Comparison of ENCODE assay signal across 8 cellular contexts in genomic region chr1:166875734-166876539, GRCh38. TPM values are rescaled to one million over a fixed set of nuclear protein-coding genes. Genes with fewer than 3 reads are reported as not detected.
DNase-seq lines count a peak whose midpoint lies in the region; ATAC-seq, FAIRE-seq and TF ChIP-seq lines count a peak whose summit lies in the region.

A gene with protein sequence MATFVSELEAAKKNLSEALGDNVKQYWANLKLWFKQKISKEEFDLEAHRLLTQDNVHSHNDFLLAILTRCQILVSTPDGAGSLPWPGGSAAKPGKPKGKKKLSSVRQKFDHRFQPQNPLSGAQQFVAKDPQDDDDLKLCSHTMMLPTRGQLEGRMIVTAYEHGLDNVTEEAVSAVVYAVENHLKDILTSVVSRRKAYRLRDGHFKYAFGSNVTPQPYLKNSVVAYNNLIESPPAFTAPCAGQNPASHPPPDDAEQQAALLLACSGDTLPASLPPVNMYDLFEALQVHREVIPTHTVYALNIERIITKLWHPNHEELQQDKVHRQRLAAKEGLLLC (minus strand): TSS chr1:166876264. CDS start chr1:166876233, 31 bp downstream.

- ATAC-seq in HG03457 (IDR thresholded peaks at IDR 0.05; ENCODE audit: unreplicated experiment): peak; percentile 86

- TF ChIP-seq CTCF in BE2C (IDR thresholded peaks at IDR 0.05; ENCODE audit: low read depth, low read length): no peak

- H3K27me3 ChIP-seq in BE2C: no peaks in the 10 kb centered on the region

- FAIRE-seq in GM19239 (lab: Jason Lieb, UNC) (peak; percentile 96), colon (lab: Jason Lieb, UNC) (peak; percentile 92)

- H3K4me1 ChIP-seq in BE2C: no peaks in the 10 kb centered on the region; the same call in 1 of the 2 replicates

- H3K9me3 ChIP-seq in BE2C: no peaks in the 10 kb centered on the region

- DNase-seq in BE2C (peak; percentile 99), GM19239 (ENCODE audit: insufficient read length, low spot score) (peak; percentile 83), NCI-H524 treated with DMSO at 0.1 percent for 48 hours (lab: John Stamatoyannopoulos, UW) (peak; percentile 95), kidney glomerular epithelial cell (lab: John Stamatoyannopoulos, UW) (peak; percentile 99)
- peak; percentile 98 to 99 for DNase-seq in activated CD4-positive, alpha-beta T cell treated with anti-CD3 and anti-CD28 coated beads for 4 hours
- DNase-seq in stimulated activated CD4-positive, alpha-beta T cell treated with anti-CD3 and anti-CD28 coated beads, Interleukin-1b, Interleukin-23, amount 100 ng/mL, for 1 hour (ENCODE audit: low read depth in 2 of 2): peak; percentile 91 to 94

- H3K4me3 ChIP-seq in BE2C (ENCODE audit: low read depth, low read length): peak within 1 kb of the TSS; percentile 93

- H3K36me3 ChIP-seq in BE2C: no peaks in the 10 kb centered on the region

RNA-seq across cellular contexts. Expression of the gene that starts here (rescaled TPM):
- 20.9 TPM for polyA plus RNA-seq in BE2C (2012; ENCODE audit: insufficient read depth, insufficient read length, low read depth)

Comparison
In these comparisons a context has a peak if more than half of its experiments do, and no peak if none do; other contexts are left out.
1. Peak in every context shown above with its lines: DNase-seq, ATAC-seq and H3K4me3 ChIP-seq.